In the genomic region with DNA sequence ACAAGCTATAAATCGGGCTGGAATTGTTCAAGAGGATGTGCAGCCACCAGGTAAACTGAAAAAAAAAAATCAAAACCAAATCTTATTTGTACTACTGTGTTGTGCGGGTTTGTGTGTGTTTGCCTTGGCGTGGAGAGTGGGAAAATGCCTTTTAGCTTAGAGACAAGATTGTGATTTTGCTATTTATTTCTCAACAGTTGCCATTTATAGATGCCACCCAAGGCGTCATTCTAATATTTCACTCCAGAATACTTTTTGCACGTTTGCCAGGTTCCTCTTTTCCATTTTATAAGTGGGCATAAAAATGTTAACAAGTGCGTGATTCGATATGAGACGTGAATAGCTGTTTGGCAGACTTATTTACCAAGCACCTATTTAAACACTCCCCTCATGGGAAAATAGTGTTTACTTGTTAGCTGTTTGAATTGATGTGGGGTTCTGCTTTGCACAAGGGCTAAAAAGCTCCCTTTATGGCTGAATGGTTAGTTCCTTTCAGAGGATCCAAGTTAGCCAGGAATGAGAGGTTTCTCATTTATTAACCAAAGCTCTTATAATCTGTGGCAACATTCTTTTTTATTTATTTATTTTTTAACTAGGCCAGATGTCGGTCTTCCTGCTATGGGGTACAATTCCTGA, we compare ENCODE assay signal across 13 cellular contexts. TPM values are rescaled to one million over a fixed set of nuclear protein-coding genes. Genes with fewer than 3 reads are reported as not detected.
A peak's percentile ranks its signal among the peaks of the same experiment; 100 is the strongest.
DNase-seq lines count a peak whose midpoint lies in the region; ATAC-seq and TF ChIP-seq lines count a peak whose summit lies in the region.
"Had no signal": no experiment of that assay in that cellular context is flagged by ENCODE, and none has a peak within 500 bp of the region (broad histone marks: within the 10 kb centered on the region; RNA-seq: fewer than 3 reads in every experiment).

No MANE protein-coding gene starts in this region.

- no peaks in the 10 kb centered on the region for H4K20me1 ChIP-seq in fibroblast of lung (ENCODE audit: control insufficient read depth, extremely low read depth, insufficient read depth, low read length)

- no peak for ATAC-seq in stimulated activated effector memory CD8-positive, alpha-beta T cell treated with anti-CD3 and anti-CD28 coated beads, Interleukin-12 subunit alpha, Interleukin-12 subunit beta, amount 100 ng/mL, for 72 hours
- ATAC-seq: activated CD8-positive, alpha-beta T cell treated with anti-CD3 and anti-CD28 coated beads, Interleukin-2, amount 10 ng/mL, durations not matched to agents 7 days and 5 days had no signal

- POLR2A ChIA-PET in RWPE1 (lab: Yijun Ruan, JAX; ENCODE audit: low non-redundant PET): no interaction called here

- H3K4me2 ChIP-seq in fibroblast of lung (ENCODE audit: extremely low read depth, insufficient read depth, low read length): peak overlapping the region; percentile 65

- H2AFZ ChIP-seq in fibroblast of lung (ENCODE audit: low read length): no peak overlapping the region

- H3K36me3 ChIP-seq in fibroblast of lung (ENCODE audit: control insufficient read depth, insufficient read depth, low read length): no peaks in the 10 kb centered on the region

- H3K27ac Mint-ChIP-seq in stimulated activated effector memory CD8-positive, alpha-beta T cell treated with anti-CD3 and anti-CD28 coated beads, Interleukin-12 subunit alpha, Interleukin-12 subunit beta, amount 100 ng/mL, for 72 hours: peak overlapping the region; percentile 50
- H3K27ac Mint-ChIP-seq: activated CD8-positive, alpha-beta T cell treated with anti-CD3 and anti-CD28 coated beads, Interleukin-2, amount 10 ng/mL, durations not matched to agents 7 days and 5 days; endodermal cell had no signal

- H3K9me3 Mint-ChIP-seq in stimulated activated effector memory CD8-positive, alpha-beta T cell treated with anti-CD3 and anti-CD28 coated beads, Interleukin-12 subunit alpha, Interleukin-12 subunit beta, amount 100 ng/mL, for 72 hours: no peaks in the 10 kb centered on the region
- H3K9me3 Mint-ChIP-seq: endodermal cell had no signal

- H3K27ac ChIP-seq in fibroblast of lung (ENCODE audit: insufficient read depth, low read length): no peak overlapping the region
- no peak overlapping the region for H3K27ac ChIP-seq in RWPE1

- no peaks in the 10 kb centered on the region for H3K79me2 ChIP-seq in fibroblast of lung (ENCODE audit: control insufficient read depth, insufficient read depth, low read length)

- CTCF ChIA-PET in RWPE1 (lab: Yijun Ruan, JAX): interaction anchor here (0.6 kb wide), 1 partner anchor 86 kb away, joined by 4 read pairs; no protein-coding TSS in a partner anchor

- H3K4me3 Mint-ChIP-seq in stimulated activated effector memory CD8-positive, alpha-beta T cell treated with anti-CD3 and anti-CD28 coated beads, Interleukin-12 subunit alpha, Interleukin-12 subunit beta, amount 100 ng/mL, for 72 hours: no peak overlapping the region
- H3K4me3 Mint-ChIP-seq: activated CD8-positive, alpha-beta T cell treated with anti-CD3 and anti-CD28 coated beads, Interleukin-2, amount 10 ng/mL, durations not matched to agents 7 days and 5 days; endodermal cell had no signal

- no peaks in the 10 kb centered on the region for H3K9me3 ChIP-seq in fibroblast of lung (ENCODE audit: control insufficient read depth, insufficient read depth, low read depth, low read length)

- no peak overlapping the region for H3K9ac ChIP-seq in fibroblast of lung (ENCODE audit: insufficient read depth, low read length)

- H3K36me3 Mint-ChIP-seq in stimulated activated effector memory CD8-positive, alpha-beta T cell treated with anti-CD3 and anti-CD28 coated beads, Interleukin-12 subunit alpha, Interleukin-12 subunit beta, amount 100 ng/mL, for 72 hours: peaks cover 6% of the 10 kb centered on the region

- H3K4me1 Mint-ChIP-seq in stimulated activated effector memory CD8-positive, alpha-beta T cell treated with anti-CD3 and anti-CD28 coated beads, Interleukin-12 subunit alpha, Interleukin-12 subunit beta, amount 100 ng/mL, for 72 hours: peaks cover 11% of the 10 kb centered on the region

- H3K4me3 ChIP-seq in LNCaP clone FGC (ENCODE audit: low read depth, low read length) (no peak overlapping the region), fibroblast of lung (replicated peaks in 1 of 4; ENCODE audit: control extremely low read depth in 1 of 4, insufficient read depth in 1 of 4, low read depth in 3 of 4, low read length in 4 of 4) (peak overlapping the region in 2 of 4 experiments; percentile 1)

- peak; percentile 46 for DNase-seq in LNCaP clone FGC (ENCODE audit: low read depth)
- peak; percentile 60 for DNase-seq in NCI-H2196 treated with DMSO at 0.1 percent for 48 hours (lab: John Stamatoyannopoulos, UW; ENCODE audit: unreplicated experiment)
- DNase-seq in fibroblast of lung (ENCODE audit: low read depth in 2 of 2): no peak
- no peak for DNase-seq in stimulated activated effector memory CD8-positive, alpha-beta T cell treated with anti-CD3 and anti-CD28 coated beads, Interleukin-12 subunit alpha, Interleukin-12 subunit beta, amount 100 ng/mL, for 72 hours (ENCODE audit: low spot score in 2 of 2)
- no peak for DNase-seq in RWPE1 (ENCODE audit: low spot score)
- DNase-seq in NCI-H524 treated with DMSO at 0.1 percent for 48 hours (lab: John Stamatoyannopoulos, UW): no peak
- no peak for DNase-seq in SHP77 (lab: John Stamatoyannopoulos, UW)
- DNase-seq in effector CD4-positive, alpha-beta T cell: no peak
- DNase-seq: activated CD8-positive, alpha-beta T cell treated with anti-CD3 and anti-CD28 coated beads, Interleukin-2, amount 10 ng/mL, durations not matched to agents 7 days and 5 days; DMS 273 treated with DMSO at 0.1 percent for 48 hours; endodermal cell; NCI-H446 treated with DMSO at 0.1 percent for 48 hours; stimulated activated CD4-positive, alpha-beta T cell treated with anti-CD3 and anti-CD28 coated beads, Interleukin-4, amount 100 ng/mL, for 1 hour had no signal

- H3K27me3 ChIP-seq in fibroblast of lung (ENCODE audit: control insufficient read depth, insufficient read depth, low read length): no peaks in the 10 kb centered on the region

- no peak for TF ChIP-seq CTCF in LNCaP clone FGC (IDR thresholded peaks at IDR 0.05; ENCODE audit: control insufficient read depth, extremely low read depth, insufficient read depth)
- no peak for TF ChIP-seq CTCF in fibroblast of lung (conservative IDR thresholded peaks at IDR 0.05 in 1 of 2, IDR thresholded peaks at IDR 0.05 in 1 of 2; ENCODE audit: low read depth in 1 of 2, low read length in 2 of 2)
- no peak for TF ChIP-seq CTCF in RWPE1 (conservative IDR thresholded peaks at IDR 0.05; ENCODE audit: low read depth)

- H3K4me1 ChIP-seq in fibroblast of lung (ENCODE audit: control insufficient read depth, extremely low read depth, insufficient read depth, low read length): no peaks in the 10 kb centered on the region

RNA-seq across cellular contexts. Expression of gene SMIM20, which starts 14.4 kb away (rescaled TPM):
- total RNA-seq in fibroblast of lung: 48.7 and 71.4 TPM in 2 replicates
- 26.2 and 34.9 TPM in 2 replicates for polyA plus RNA-seq in fibroblast of lung
- 34.9 and 37.7 TPM in 2 replicates for polyA plus RNA-seq in fibroblast of lung (2012)
- 0.71 TPM in 1 of 2 replicates, not detected in the other for polyA minus RNA-seq in fibroblast of lung (ENCODE audit: low replicate concordance)

Comparison
In these comparisons a context has a peak if more than half of its experiments do, and no peak if none do; other contexts are left out.
1. DNase-seq: peak in LNCaP clone FGC (single experiment) and NCI-H2196 treated with DMSO at 0.1 percent for 48 hours (single experiment); none in fibroblast of lung (0 of 2), stimulated activated effector memory CD8-positive, alpha-beta T cell treated with anti-CD3 and anti-CD28 coated beads, Interleukin-12 subunit alpha, Interleukin-12 subunit beta, amount 100 ng/mL, for 72 hours (0 of 2), RWPE1 (single experiment), NCI-H524 treated with DMSO at 0.1 percent for 48 hours (single experiment), SHP77 (0 of 2) and effector CD4-positive, alpha-beta T cell (single experiment).